In the genomic region with DNA sequence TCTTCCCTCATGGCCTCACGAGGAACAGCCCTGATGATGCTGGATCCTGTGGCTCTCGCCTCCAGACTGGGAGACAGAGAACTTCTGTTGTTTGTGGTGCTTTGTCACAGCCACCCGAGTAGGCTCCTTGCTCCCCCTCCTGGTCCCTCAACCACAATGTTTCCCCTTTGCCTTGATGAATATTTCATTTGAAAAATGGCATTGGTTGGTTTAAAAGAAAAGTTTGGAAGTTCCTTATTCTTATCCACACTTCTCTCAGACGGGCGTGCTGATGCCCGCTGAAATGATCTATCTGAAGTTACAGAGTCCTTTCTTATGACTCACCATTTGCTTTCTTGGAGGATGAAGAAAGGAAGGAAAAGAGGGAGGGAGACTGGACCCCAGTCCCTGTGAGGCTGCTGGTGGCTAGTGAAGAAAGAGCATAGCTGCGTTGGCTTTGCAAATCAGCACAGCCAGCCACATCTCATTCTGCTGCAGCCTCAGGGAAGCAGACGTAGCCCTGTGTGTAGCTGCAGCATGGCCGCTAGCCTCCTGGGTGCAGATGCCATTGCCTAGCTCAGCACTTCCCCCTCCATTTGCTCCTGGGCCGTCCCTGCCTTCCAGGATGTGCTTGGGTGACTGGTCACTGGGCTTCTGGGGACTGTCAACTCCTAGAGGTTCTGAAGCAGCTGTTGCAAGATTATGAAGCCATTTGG, we compare ENCODE assay signal across 8 cellular contexts.
DNase-seq lines count a peak whose midpoint lies in the region; ATAC-seq and TF ChIP-seq lines count a peak whose summit lies in the region.

No MANE protein-coding gene starts in this region.

- no peaks in the 10 kb centered on the region for H3K9me3 ChIP-seq in left ventricle myocardium inferior (replicated peaks)

- intact Hi-C loops in left ventricle myocardium inferior (cut with micrococcal nuclease): no loop called here

- H3K36me3 Mint-ChIP-seq in activated naive CD4-positive, alpha-beta T cell treated with anti-CD3 and anti-CD28 coated beads, Interleukin-2, amount 50 U/mL, for 72 hours: peaks cover 0 to 11% of the 10 kb centered on the region in 2 donors

- H3K4me3 ChIP-seq in GM12875 (ENCODE audit: low read depth, low read length): no peak overlapping the region
- H3K4me3 ChIP-seq in left ventricle myocardium inferior: no peak overlapping the region
- H3K4me3 ChIP-seq in skin epidermis: no peak overlapping the region

- TF ChIP-seq CTCF in GM12875 (IDR thresholded peaks at IDR 0.05; ENCODE audit: borderline replicate concordance, insufficient read depth, low read depth, low read length): peak; percentile 39; the same call in 1 of the 2 replicates
- TF ChIP-seq CTCF in left ventricle myocardium inferior (IDR thresholded peaks at IDR 0.05; ENCODE audit: borderline replicate concordance): peak; percentile 61

- ATAC-seq in activated naive CD4-positive, alpha-beta T cell treated with anti-CD3 and anti-CD28 coated beads, Interleukin-2, amount 50 U/mL, for 72 hours: peak; percentile 55 to 71
- ATAC-seq in HG03159 (IDR thresholded peaks at IDR 0.05; ENCODE audit: unreplicated experiment) (no peak), GM18867 (IDR thresholded peaks at IDR 0.05; ENCODE audit: unreplicated experiment) (no peak)

- H3K36me3 ChIP-seq in left ventricle myocardium inferior: no peaks in the 10 kb centered on the region

- DNase-seq in A172 (ENCODE audit: low spot score): peak; percentile 53
- peak; percentile 52 for DNase-seq in RKO (ENCODE audit: low spot score)
- DNase-seq in activated naive CD4-positive, alpha-beta T cell treated with anti-CD3 and anti-CD28 coated beads, Interleukin-2, amount 50 U/mL, for 72 hours (ENCODE audit: low spot score in 2 of 2): no peak
- DNase-seq in left ventricle myocardium inferior: peak; percentile 29

- H3K4me1 ChIP-seq in left ventricle myocardium inferior: no peaks in the 10 kb centered on the region

- H3K9me3 Mint-ChIP-seq in activated naive CD4-positive, alpha-beta T cell treated with anti-CD3 and anti-CD28 coated beads, Interleukin-2, amount 50 U/mL, for 72 hours: peaks cover 0 to 9% of the 10 kb centered on the region in 2 donors

- H3K27ac ChIP-seq in left ventricle myocardium inferior (replicated peaks): peak overlapping the region; percentile 17
- H3K27ac ChIP-seq in skin epidermis: peak overlapping the region in 13 of 21 experiments; percentile 23 to 85 (median 50)

- no peak overlapping the region for H3K27ac Mint-ChIP-seq in activated naive CD4-positive, alpha-beta T cell treated with anti-CD3 and anti-CD28 coated beads, Interleukin-2, amount 50 U/mL, for 72 hours

- H3K27me3 ChIP-seq in left ventricle myocardium inferior (ENCODE audit: low read depth): no peaks in the 10 kb centered on the region

Comparison
In these comparisons a context has a peak if more than half of its experiments do, and no peak if none do; other contexts are left out.
1. DNase-seq: peak in A172 (single experiment), RKO (single experiment) and left ventricle myocardium inferior (single experiment); none in activated naive CD4-positive, alpha-beta T cell treated with anti-CD3 and anti-CD28 coated beads, Interleukin-2, amount 50 U/mL, for 72 hours (0 of 2).
2. ATAC-seq: peak in activated naive CD4-positive, alpha-beta T cell treated with anti-CD3 and anti-CD28 coated beads, Interleukin-2, amount 50 U/mL, for 72 hours (2 of 2); none in HG03159 (single experiment) and GM18867 (single experiment).